1 cellular context compared by ENCODE assay signal in the genomic region with DNA sequence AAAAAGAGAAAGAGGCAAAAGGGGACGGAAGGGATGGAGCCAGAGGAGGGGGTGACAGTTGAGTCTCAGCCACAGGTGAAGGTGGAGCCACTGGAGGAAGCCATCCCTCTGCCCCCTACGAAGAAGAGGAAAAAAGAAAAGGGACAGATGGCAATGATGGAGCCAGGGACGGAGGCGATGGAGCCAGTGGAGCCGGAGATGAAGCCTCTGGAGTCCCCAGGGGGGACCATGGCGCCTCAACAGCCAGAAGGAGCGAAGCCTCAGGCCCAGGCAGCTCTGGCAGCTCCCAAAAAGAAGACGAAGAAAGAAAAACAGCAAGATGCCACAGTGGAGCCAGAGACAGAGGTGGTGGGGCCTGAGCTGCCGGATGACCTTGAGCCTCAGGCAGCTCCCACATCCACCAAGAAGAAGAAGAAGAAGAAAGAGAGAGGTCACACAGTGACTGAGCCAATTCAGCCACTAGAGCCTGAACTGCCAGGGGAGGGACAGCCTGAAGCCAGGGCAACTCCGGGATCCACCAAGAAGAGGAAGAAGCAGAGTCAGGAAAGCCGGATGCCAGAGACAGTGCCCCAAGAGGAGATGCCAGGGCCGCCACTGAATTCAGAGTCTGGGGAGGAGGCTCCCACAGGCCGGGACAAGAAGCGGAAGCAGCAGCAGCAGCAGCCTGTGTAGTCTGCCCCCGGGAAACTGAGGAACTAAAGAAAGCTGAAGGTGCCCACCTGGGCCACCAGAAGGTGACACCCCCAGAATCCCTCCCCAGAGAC.
TF ChIP-seq lines count a peak whose summit lies in the region.

No MANE protein-coding gene starts in this region.

TF ChIP-seq in K562, 482 proteins besides CTCF, POLR2A, EP300 and RAD21:
- TF ChIP-seq SP2 (IDR thresholded peaks at IDR 0.05; ENCODE audit: extremely low read depth, low read depth, low read length, poor library complexity, severe bottlenecking) (no peak), ATF7 (IDR thresholded peaks at IDR 0.05) (no peak), POLR2G (IDR thresholded peaks at IDR 0.05; ENCODE audit: low read depth, low read length) (peak; percentile 40; the same call in 1 of the 2 replicates)
TF ChIP-seq in K562: peak in this region for 1.
